1 cellular context compared by ENCODE assay signal in genomic region chr17:13420294-13421277, GRCh38.
TF ChIP-seq lines count a peak whose summit lies in the region.

No MANE protein-coding gene starts in this region.

TF ChIP-seq in HepG2, 621 proteins besides CTCF, POLR2A, EP300 and RAD21 (continued from another document and continues in another):
- TF ChIP-seq ZXDC (CRISPR knock-in tag; IDR thresholded peaks at IDR 0.05) (no peak), RNF2 (conservative IDR thresholded peaks at IDR 0.05; ENCODE audit: low read depth) (no peak), ZZZ3 (CRISPR knock-in tag; IDR thresholded peaks at IDR 0.05; ENCODE audit: borderline replicate concordance) (no peak), DBP (CRISPR knock-in tag; IDR thresholded peaks at IDR 0.05; ENCODE audit: not compliant biosample characterization) (no peak), ZNF12 (CRISPR knock-in tag; IDR thresholded peaks at IDR 0.05) (peak; percentile 96), NFIB (CRISPR knock-in tag; IDR thresholded peaks at IDR 0.05; ENCODE audit: borderline replicate concordance) (no peak), NKX3-1 (CRISPR knock-in tag; IDR thresholded peaks at IDR 0.05) (no peak), ARID5B (CRISPR knock-in tag; IDR thresholded peaks at IDR 0.05) (peak; percentile 97), MTA1 (CRISPR knock-in tag; IDR thresholded peaks at IDR 0.05; ENCODE audit: borderline replicate concordance) (no peak), ZNF44 (CRISPR knock-in tag; IDR thresholded peaks at IDR 0.05) (no peak), MTERF4 (CRISPR knock-in tag; IDR thresholded peaks at IDR 0.05) (no peak), ZBTB3 (CRISPR knock-in tag; IDR thresholded peaks at IDR 0.05; ENCODE audit: borderline replicate concordance, low read depth) (no peak), ZNF441 (CRISPR knock-in tag; IDR thresholded peaks at IDR 0.05; ENCODE audit: borderline replicate concordance) (no peak), ARID4A (CRISPR knock-in tag; IDR thresholded peaks at IDR 0.05; ENCODE audit: borderline replicate concordance) (no peak), ZNF503 (CRISPR knock-in tag; IDR thresholded peaks at IDR 0.05) (peak; percentile 78), HNRNPK (IDR thresholded peaks at IDR 0.05; ENCODE audit: low read depth, low read length, poor library complexity, severe bottlenecking) (no peak), SPEN (CRISPR knock-in tag; IDR thresholded peaks at IDR 0.05; ENCODE audit: low read depth) (no peak), ZNF569 (CRISPR knock-in tag; IDR thresholded peaks at IDR 0.05; ENCODE audit: borderline replicate concordance) (no peak), ELF1 (CRISPR knock-in tag; IDR thresholded peaks at IDR 0.05) (no peak), NFIC (IDR thresholded peaks at IDR 0.05; ENCODE audit: low read length) (no peak), HNRNPUL1 (IDR thresholded peaks at IDR 0.05; ENCODE audit: low read depth, low read length) (no peak), ZBTB21 (CRISPR knock-in tag; IDR thresholded peaks at IDR 0.05) (peak; percentile 28; the same call in 1 of the 2 replicates), ZBTB26 (CRISPR knock-in tag; IDR thresholded peaks at IDR 0.05; ENCODE audit: borderline replicate concordance) (no peak), ZNF564 (CRISPR knock-in tag; IDR thresholded peaks at IDR 0.05) (no peak; the same call in 1 of the 2 replicates), NR2C2 (CRISPR knock-in tag; IDR thresholded peaks at IDR 0.05; ENCODE audit: borderline replicate concordance) (peak; percentile 63; the same call in 1 of the 2 replicates), YEATS4 (CRISPR knock-in tag; IDR thresholded peaks at IDR 0.05; ENCODE audit: borderline replicate concordance) (0 out of 2 replicates have a peak, but pooled peaks have one; percentile 37), HOMEZ (CRISPR knock-in tag; IDR thresholded peaks at IDR 0.05; ENCODE audit: low read depth) (peak; percentile 96), ZNF598 (CRISPR knock-in tag; IDR thresholded peaks at IDR 0.05; ENCODE audit: borderline replicate concordance) (no peak), CEBPG (CRISPR knock-in tag; IDR thresholded peaks at IDR 0.05) (peak; percentile 99), ZBED4 (CRISPR knock-in tag; IDR thresholded peaks at IDR 0.05; ENCODE audit: borderline replicate concordance) (peak; percentile 49; the same call in 1 of the 2 replicates), ZNF251 (CRISPR knock-in tag; IDR thresholded peaks at IDR 0.05) (no peak), ZNF329 (CRISPR knock-in tag; IDR thresholded peaks at IDR 0.05; ENCODE audit: low read depth) (no peak), ZNF839 (CRISPR knock-in tag; IDR thresholded peaks at IDR 0.05; ENCODE audit: borderline replicate concordance) (no peak), ZNF292 (CRISPR knock-in tag; IDR thresholded peaks at IDR 0.05; ENCODE audit: borderline replicate concordance, low read depth) (no peak), PAX8 (CRISPR knock-in tag; IDR thresholded peaks at IDR 0.05; ENCODE audit: borderline replicate concordance) (no peak), ZNF780A (CRISPR knock-in tag; IDR thresholded peaks at IDR 0.05) (0 out of 2 replicates have a peak, but pooled peaks have one; percentile 69), NRL (CRISPR knock-in tag; IDR thresholded peaks at IDR 0.05; ENCODE audit: borderline replicate concordance) (no peak), EHMT2 (IDR thresholded peaks at IDR 0.05; ENCODE audit: borderline replicate concordance, low read depth, low read length) (peak; percentile 65; the same call in 1 of the 2 replicates)
